ENCODE assay signal across 6 cellular contexts in genomic region chr7:23751852-23752251, GRCh38.
"Had no signal": no experiment of that assay in that cellular context is flagged by ENCODE, and none has a peak within 500 bp of the region (broad histone marks: within the 10 kb centered on the region; RNA-seq: fewer than 3 reads in every experiment).

No MANE protein-coding gene starts in this region.

- DNase-seq: GDM1, GF-D8 had no signal

- H3K4me3 ChIP-seq: GM12878 had no signal

- FAIRE-seq: GM12878, GM12891, GM18507, GM19239 had no signal

- ATAC-seq: GM12878 had no signal
